Comparison of ENCODE assay signal across 9 cellular contexts in genomic region chr15:75274509-75275107, GRCh38. TPM values are rescaled to one million over a fixed set of nuclear protein-coding genes. Genes with fewer than 3 reads are reported as not detected.
A peak's percentile ranks its signal among the peaks of the same experiment; 100 is the strongest.
DNase-seq lines count a peak whose midpoint lies in the region; ATAC-seq and TF ChIP-seq lines count a peak whose summit lies in the region.
"Not testable (repeated sequence)": the region's sequence is repeated elsewhere in the genome, so short reads cannot be mapped to it uniquely, and the experiment has no call there.
"Had no signal": no experiment of that assay in that cellular context is flagged by ENCODE, and none has a peak within 500 bp of the region (broad histone marks: within the 10 kb centered on the region; RNA-seq: fewer than 3 reads in every experiment).

No MANE protein-coding gene starts in this region.

- intact Hi-C loops in ascending aorta (cut with DNase I), result loop anchor here (10.0 kb wide), 1 partner anchor 1150 kb away; no protein-coding TSS in a partner anchor

- H3K4me3 Mint-ChIP-seq in glutamatergic neuron (ENCODE audit: unreplicated experiment), result not testable (repeated sequence)

- H3K9me3 ChIP-seq in ascending aorta; neural cell (ENCODE audit: low read length): not testable (repeated sequence)

- CTCF ChIA-PET in BJ (lab: Yijun Ruan, JAX), result interaction anchor here (0.7 to 1.2 kb wide), 3 partner anchors 245 to 967 kb away, joined by 3 read pairs; no protein-coding TSS in a partner anchor

- not testable (repeated sequence) for H3K9ac ChIP-seq in neural cell (ENCODE audit: low read length)

- TF ChIP-seq CTCF in BJ (IDR thresholded peaks at IDR 0.05; ENCODE audit: insufficient read depth, low read depth, low read length) (peak; percentile 49), LNCaP clone FGC (IDR thresholded peaks at IDR 0.05; ENCODE audit: control insufficient read depth, extremely low read depth, insufficient read depth) (peak; percentile 70), ascending aorta (IDR thresholded peaks at IDR 0.05) (peak; percentile 26 to 75 (median 65)), glutamatergic neuron (IDR thresholded peaks at IDR 0.05; ENCODE audit: partially characterized antibody, unreplicated experiment) (peak; percentile 68), neural cell (IDR thresholded peaks at IDR 0.05; ENCODE audit: poor library complexity, severe bottlenecking) (peak; percentile 78)

- not testable (repeated sequence) for H3K79me2 ChIP-seq in neural cell (replicated peaks; ENCODE audit: insufficient read depth, low read length)

- not testable (repeated sequence) for H4K20me1 ChIP-seq in neural cell (ENCODE audit: insufficient read depth)

- TF ChIP-seq RAD21 in neural cell (conservative IDR thresholded peaks at IDR 0.05), result peak; percentile 60

- H3K4me3 ChIP-seq in BJ (ENCODE audit: low read depth, low read length); LNCaP clone FGC (ENCODE audit: low read depth, low read length); ascending aorta; neural cell (ENCODE audit: low read length): not testable (repeated sequence)

- H2AFZ ChIP-seq in neural cell (ENCODE audit: low read depth, low read length), result not testable (repeated sequence)

- H3K27ac Mint-ChIP-seq in glutamatergic neuron (ENCODE audit: unreplicated experiment), result not testable (repeated sequence)

- H3K27me3 Mint-ChIP-seq in glutamatergic neuron (ENCODE audit: unreplicated experiment), result not testable (repeated sequence)

- H3K4me1 Mint-ChIP-seq in glutamatergic neuron (ENCODE audit: low read depth, unreplicated experiment), result not testable (repeated sequence)

- POLR2A ChIA-PET in BJ (lab: Charles Lee), result not testable (repeated sequence)

- not testable (repeated sequence) for H3K27me3 ChIP-seq in BJ (ENCODE audit: control insufficient read depth, insufficient read depth, low read length); ascending aorta; neural cell (ENCODE audit: insufficient read depth, low read depth, low read length)

- H3K36me3 Mint-ChIP-seq in glutamatergic neuron (ENCODE audit: unreplicated experiment), result not testable (repeated sequence)

- peak; percentile 62 for ATAC-seq in GM19463 (IDR thresholded peaks at IDR 0.05; ENCODE audit: unreplicated experiment)

- H3K4me2 ChIP-seq in neural cell (ENCODE audit: low read length), result not testable (repeated sequence)

- H3K4me1 ChIP-seq in ascending aorta, result not testable (repeated sequence)

- TF ChIP-seq EP300 in neural cell (conservative IDR thresholded peaks at IDR 0.05; ENCODE audit: poor library complexity, severe bottlenecking), result not testable (repeated sequence)

- H3K27ac ChIP-seq in ascending aorta; neural cell (ENCODE audit: low read length): not testable (repeated sequence)

- not testable (repeated sequence) for H3K9me2 ChIP-seq in neural cell (ENCODE audit: insufficient read depth, low read length)

- H3K9me3 Mint-ChIP-seq in glutamatergic neuron (ENCODE audit: unreplicated experiment), result not testable (repeated sequence)

- not testable (repeated sequence) for DNase-seq in BJ (ENCODE audit: low read depth); LNCaP clone FGC (ENCODE audit: low read depth)
- DNase-seq in activated CD4-positive, alpha-beta T cell treated with anti-CD3 and anti-CD28 coated beads for 4 hours, result peak; percentile 12 to 66
- peak; percentile 22 to 86 for DNase-seq in ascending aorta (ENCODE audit: low spot score in 2 of 2)
- DNase-seq in glutamatergic neuron, result peak; percentile 94
- DNase-seq in stimulated activated CD8-positive, alpha-beta memory T cell treated with anti-CD3 and anti-CD28 coated beads, Interleukin-15, amount 100 ng/mL, for 48 hours (ENCODE audit: low read depth in 2 of 2), result peak; percentile 55 to 57

- H3F3A ChIP-seq in neural cell (ENCODE audit: insufficient read depth, low read length, poor library complexity, severe bottlenecking), result not testable (repeated sequence)

- H3K36me3 ChIP-seq in BJ (ENCODE audit: control insufficient read depth, insufficient read depth, low read length); ascending aorta; neural cell (ENCODE audit: insufficient read depth, low read length): not testable (repeated sequence)

TF ChIP-seq in neural cell, 6 proteins besides CTCF, POLR2A, EP300 and RAD21:
- peak; percentile 76 for TF ChIP-seq SMC3 (conservative IDR thresholded peaks at IDR 0.05; ENCODE audit: poor library complexity)

RNA-seq across cellular contexts. Expression of gene GOLGA6D, which starts 8.0 kb away (rescaled TPM):
- polyA plus RNA-seq in BJ (2011; rRNA removed) (not detected in 2 replicates), neural cell (0.12 TPM in 1 of 2 replicates, not detected in the other)
- polyA minus RNA-seq in BJ (2011; rRNA and poly(A)+ RNA removed), result not detected in 2 replicates
- total RNA-seq in ascending aorta (not detected), glutamatergic neuron (ENCODE audit: unreplicated experiment) (not detected)
- polyA minus RNA-seq in neural cell, result not detected in 2 replicates
- total RNA-seq: glomerular endothelial cell had no signal

RNA-seq across cellular contexts. Expression of gene GOLGA6C, which starts 16.5 kb away (rescaled TPM):
- polyA plus RNA-seq in BJ (2011; rRNA removed), result not detected in 2 replicates
- polyA minus RNA-seq in BJ (2011; rRNA and poly(A)+ RNA removed), result not detected in 2 replicates
- not detected for total RNA-seq in ascending aorta
- total RNA-seq in glutamatergic neuron (ENCODE audit: unreplicated experiment), result not detected
- polyA plus RNA-seq in neural cell, result not detected in 2 replicates
- polyA minus RNA-seq in neural cell, result not detected in 2 replicates
- total RNA-seq: glomerular endothelial cell had no signal
